ENCODE assay signal across 1 cellular context in genomic region chr17:29710891-29711418, GRCh38.
TF ChIP-seq lines count a peak whose summit lies in the region.

No MANE protein-coding gene starts in this region.

TF ChIP-seq in K562, 482 proteins besides CTCF, POLR2A, EP300 and RAD21 (continued from another document):
- no peak for TF ChIP-seq ATF6 (CRISPR knock-in tag; IDR thresholded peaks at IDR 0.05)
- no peak for TF ChIP-seq RFX7 (CRISPR knock-in tag; IDR thresholded peaks at IDR 0.05)
- peak; percentile 86 for TF ChIP-seq TEAD4 (IDR thresholded peaks at IDR 0.05; ENCODE audit: low read length)
- no peak for TF ChIP-seq TEAD4 (CRISPR knock-in tag; IDR thresholded peaks at IDR 0.05; ENCODE audit: borderline replicate concordance)
- no peak for TF ChIP-seq GMEB1 (CRISPR knock-in tag; IDR thresholded peaks at IDR 0.05)
- TF ChIP-seq HBP1 (CRISPR knock-in tag; IDR thresholded peaks at IDR 0.05): no peak
- TF ChIP-seq MAFK (IDR thresholded peaks at IDR 0.05; ENCODE audit: low read length): no peak
- no peak for TF ChIP-seq XRCC5 (IDR thresholded peaks at IDR 0.05; ENCODE audit: low read depth, low read length)
- TF ChIP-seq MTF1 (CRISPR knock-in tag; IDR thresholded peaks at IDR 0.05; ENCODE audit: borderline replicate concordance): no peak
- TF ChIP-seq ZHX1 (conservative IDR thresholded peaks at IDR 0.05; ENCODE audit: low read length): no peak
- TF ChIP-seq HNRNPUL1 (IDR thresholded peaks at IDR 0.05; ENCODE audit: low read length): no peak
- no peak; the same call in 1 of the 2 replicates for TF ChIP-seq ZNF444 (CRISPR knock-in tag; IDR thresholded peaks at IDR 0.05)
- TF ChIP-seq POLR2B (IDR thresholded peaks at IDR 0.05; ENCODE audit: low read depth, partially characterized antibody): no peak
- TF ChIP-seq ZNF408 (CRISPR knock-in tag; IDR thresholded peaks at IDR 0.05; ENCODE audit: low read depth): no peak
- TF ChIP-seq TCF15 (CRISPR knock-in tag; IDR thresholded peaks at IDR 0.05): no peak
- 0 out of 6 replicates have a peak, but pooled peaks of 1 of the 3 experiments have one; percentile 34 for TF ChIP-seq ZBTB11 (CRISPR knock-in tag; IDR thresholded peaks at IDR 0.05)
- TF ChIP-seq PCBP1 (IDR thresholded peaks at IDR 0.05; ENCODE audit: low read depth, low read length, poor library complexity, severe bottlenecking): no peak
- TF ChIP-seq ZNF507 (tag; conservative IDR thresholded peaks at IDR 0.05): no peak
- no peak for TF ChIP-seq MBD1 (CRISPR knock-in tag; IDR thresholded peaks at IDR 0.05)
- no peak for TF ChIP-seq KAT2B (IDR thresholded peaks at IDR 0.05; ENCODE audit: low read depth, low read length)
- no peak for TF ChIP-seq HLTF (IDR thresholded peaks at IDR 0.05)
- TF ChIP-seq NCOA2 (IDR thresholded peaks at IDR 0.05; ENCODE audit: partially characterized antibody in 2 of 2): no peak
- TF ChIP-seq ATF2 (CRISPR knock-in tag; IDR thresholded peaks at IDR 0.05): no peak
- no peak for TF ChIP-seq SRSF3 (IDR thresholded peaks at IDR 0.05; ENCODE audit: insufficient read depth, low read length)
- TF ChIP-seq RCOR1 (IDR thresholded peaks at IDR 0.05; ENCODE audit: borderline replicate concordance in 1 of 2, low read depth in 2 of 2, low read length in 2 of 2): peak in 1 of 2 experiments; percentile 87; a peak in 1 of 4 replicates
- peak; percentile 73 for TF ChIP-seq SMAD4 (CRISPR knock-in tag; conservative IDR thresholded peaks at IDR 0.05)
- TF ChIP-seq SMAD1 (IDR thresholded peaks at IDR 0.05; ENCODE audit: low read depth, low read length, partially characterized antibody): no peak
